12 cellular contexts compared by ENCODE assay signal in the genomic region with DNA sequence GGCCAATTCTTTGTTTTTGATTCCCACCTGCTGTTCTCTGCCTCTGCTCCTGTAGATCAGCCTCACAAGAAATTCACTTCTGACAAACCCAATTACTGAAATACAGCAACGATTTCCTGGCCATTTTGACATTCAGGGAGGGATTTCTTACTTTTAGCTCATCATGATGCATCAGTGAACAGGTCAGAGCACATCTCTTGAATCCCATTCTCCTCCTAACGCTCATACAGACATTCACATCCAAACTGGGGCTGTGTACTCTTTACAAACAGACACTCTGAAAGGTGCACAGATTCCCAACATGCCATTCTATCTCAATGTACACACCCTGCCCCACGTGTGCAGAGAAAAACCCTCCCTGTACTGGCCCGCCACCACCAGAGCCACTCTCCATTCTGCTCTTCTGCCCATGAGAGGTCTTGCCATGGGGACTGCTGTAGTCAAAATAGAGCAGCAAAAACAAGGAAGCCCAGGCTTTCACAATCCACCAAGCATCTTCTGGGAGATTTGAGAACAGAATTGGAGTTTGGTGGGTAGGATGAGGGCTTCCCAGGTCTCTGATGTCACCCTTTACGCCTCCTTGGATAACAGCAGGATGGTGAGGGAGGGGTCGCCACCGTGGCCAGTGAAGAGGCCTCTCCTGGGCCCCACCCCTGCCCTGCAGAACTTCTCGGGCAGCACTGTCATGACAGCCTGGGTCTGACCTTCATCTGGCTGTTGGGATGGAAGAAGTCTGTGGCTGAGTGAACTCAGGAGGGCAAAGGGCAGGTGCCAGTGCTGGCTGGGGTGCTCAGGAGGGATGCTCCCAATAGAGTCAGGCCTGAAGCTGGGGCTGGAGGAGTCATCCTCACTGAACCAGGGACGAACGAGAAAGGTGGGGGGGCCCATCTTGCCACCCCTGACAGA. TPM values are rescaled to one million over a fixed set of nuclear protein-coding genes. Genes with fewer than 3 reads are reported as not detected.
DNase-seq lines count a peak whose midpoint lies in the region; ATAC-seq and TF ChIP-seq lines count a peak whose summit lies in the region.
"Had no signal": no experiment of that assay in that cellular context is flagged by ENCODE, and none has a peak within 500 bp of the region (broad histone marks: within the 10 kb centered on the region; RNA-seq: fewer than 3 reads in every experiment).

No MANE protein-coding gene starts in this region.

- intact Hi-C loops in right lobe of liver (cut with DNase I) = no loop called here

- H3K4me3 ChIP-seq in duodenal mucosa (ENCODE audit: low read depth in 1 of 2, low read length in 2 of 2) (no peak overlapping the region), right lobe of liver (no peak overlapping the region), stomach smooth muscle (ENCODE audit: low read length in 2 of 2) (peak overlapping the region in 1 of 2 donors; percentile 54)

- no peak overlapping the region for H3K4me3 Mint-ChIP-seq in naive thymus-derived CD8-positive, alpha-beta T cell
- H3K4me3 Mint-ChIP-seq in progenitor cell of endocrine pancreas (ENCODE audit: low read depth) = no peak overlapping the region
- H3K4me3 Mint-ChIP-seq: activated naive CD8-positive, alpha-beta T cell treated with anti-CD3 and anti-CD28 coated beads, Interleukin-2, amount 10 ng/mL, durations not matched to agents 7 days and 5 days had no signal

- H3K27me3 Mint-ChIP-seq in naive thymus-derived CD8-positive, alpha-beta T cell = no peaks in the 10 kb centered on the region
- H3K27me3 Mint-ChIP-seq in progenitor cell of endocrine pancreas = no peaks in the 10 kb centered on the region
- H3K27me3 Mint-ChIP-seq: activated naive CD8-positive, alpha-beta T cell treated with anti-CD3 and anti-CD28 coated beads, Interleukin-2, amount 10 ng/mL, durations not matched to agents 7 days and 5 days had no signal

- peaks cover 0 to 2% (median 0%) of the 10 kb centered on the region in 9 donors for H3K9me3 Mint-ChIP-seq in naive thymus-derived CD8-positive, alpha-beta T cell
- H3K9me3 Mint-ChIP-seq in progenitor cell of endocrine pancreas (ENCODE audit: low read depth) = no peaks in the 10 kb centered on the region
- H3K9me3 Mint-ChIP-seq: activated naive CD8-positive, alpha-beta T cell treated with anti-CD3 and anti-CD28 coated beads, Interleukin-2, amount 10 ng/mL, durations not matched to agents 7 days and 5 days had no signal

- TF ChIP-seq CTCF in RWPE1 (conservative IDR thresholded peaks at IDR 0.05; ENCODE audit: low read depth) (no peak), right lobe of liver (IDR thresholded peaks at IDR 0.05) (no peak), progenitor cell of endocrine pancreas (IDR thresholded peaks at IDR 0.05; ENCODE audit: unreplicated experiment) (no peak)

- CTCF ChIA-PET in RWPE1 (lab: Yijun Ruan, JAX) = no interaction called here

- H3K36me3 ChIP-seq in duodenal mucosa (ENCODE audit: control insufficient read depth in 1 of 2, insufficient read depth in 2 of 2, low read length in 2 of 2) (peaks cover 3 to 13% of the 10 kb centered on the region in 2 donors), right lobe of liver (no peaks in the 10 kb centered on the region), stomach smooth muscle (ENCODE audit: control insufficient read depth in 2 of 2, insufficient read depth in 2 of 2, low read length in 2 of 2) (peaks cover 0 to 2% of the 10 kb centered on the region in 2 donors)

- H3K9me3 ChIP-seq in duodenal mucosa (ENCODE audit: control insufficient read depth in 1 of 2, low read length in 2 of 2) = no peaks in the 10 kb centered on the region
- H3K9me3 ChIP-seq in right lobe of liver = no peaks in the 10 kb centered on the region
- H3K9me3 ChIP-seq in stomach smooth muscle (ENCODE audit: control insufficient read depth in 2 of 2, low read length in 2 of 2) = no peaks in the 10 kb centered on the region
- H3K9me3 ChIP-seq: Caco-2 had no signal

- H3K4me1 ChIP-seq in duodenal mucosa (ENCODE audit: control insufficient read depth in 1 of 2, insufficient read depth in 2 of 2, low read length in 2 of 2) (peaks cover 13 to 18% of the 10 kb centered on the region in 2 donors), right lobe of liver (no peaks in the 10 kb centered on the region), stomach smooth muscle (ENCODE audit: control insufficient read depth, insufficient read depth, low read length) (peaks cover 58% of the 10 kb centered on the region)
- H3K4me1 ChIP-seq: Caco-2 had no signal

- POLR2A ChIA-PET in RWPE1 (lab: Yijun Ruan, JAX; ENCODE audit: low non-redundant PET) = no interaction called here
- POLR2A ChIA-PET in naive thymus-derived CD8-positive, alpha-beta T cell (lab: Charles Lee) = no interaction called here

- H3K27ac Mint-ChIP-seq in naive thymus-derived CD8-positive, alpha-beta T cell = peak overlapping the region in 3 of 10 donors; percentile 55 to 75 (median 60)
- H3K27ac Mint-ChIP-seq in progenitor cell of endocrine pancreas = no peak overlapping the region
- H3K27ac Mint-ChIP-seq: activated naive CD8-positive, alpha-beta T cell treated with anti-CD3 and anti-CD28 coated beads, Interleukin-2, amount 10 ng/mL, durations not matched to agents 7 days and 5 days had no signal

- no peak for DNase-seq in RWPE1 (ENCODE audit: low spot score)
- no peak for DNase-seq in right lobe of liver
- DNase-seq in naive thymus-derived CD8-positive, alpha-beta T cell = no peak
- DNase-seq in progenitor cell of endocrine pancreas (ENCODE audit: low spot score, unreplicated experiment) = no peak
- no peak for DNase-seq in amygdala (lab: John Stamatoyannopoulos, UW)
- DNase-seq: activated CD4-positive, alpha-beta T cell treated with anti-CD3 and anti-CD28 coated beads for 48 hours; activated naive CD8-positive, alpha-beta T cell treated with anti-CD3 and anti-CD28 coated beads, Interleukin-2, amount 10 ng/mL, durations not matched to agents 7 days and 5 days; NCI-H2029 had no signal

- no peaks in the 10 kb centered on the region for H3K27me3 ChIP-seq in duodenal mucosa (ENCODE audit: control insufficient read depth in 1 of 2, insufficient read depth in 2 of 2, low read length in 2 of 2)
- no peaks in the 10 kb centered on the region for H3K27me3 ChIP-seq in right lobe of liver
- H3K27me3 ChIP-seq in stomach smooth muscle (ENCODE audit: control insufficient read depth in 1 of 2, insufficient read depth in 2 of 2, low read length in 2 of 2) = no peaks in the 10 kb centered on the region

- H3K9ac ChIP-seq in duodenal mucosa (ENCODE audit: low read depth in 1 of 2, low read length in 2 of 2) (peak overlapping the region in 1 of 2 donors; percentile 6), stomach smooth muscle (ENCODE audit: low read length in 2 of 2) (peak overlapping the region; percentile 27 to 47)

- peak in 3 of 4 donors; percentile 2 to 19 (median 17) for ATAC-seq in right lobe of liver
- no peak for ATAC-seq in naive thymus-derived CD8-positive, alpha-beta T cell
- no peak for ATAC-seq in HG02840 (IDR thresholded peaks at IDR 0.05; ENCODE audit: low FRiP score, unreplicated experiment)

- WGBS in right lobe of liver (ENCODE audit: insufficient coverage, low coverage, low lambda C conversion rate, missing lambda C conversion rate) = 100% methylated on average over 2 of the region's 10 CpGs

- no peak for TF ChIP-seq POLR2A in right lobe of liver (IDR thresholded peaks at IDR 0.05)

- H3K27ac ChIP-seq in RWPE1 = peak overlapping the region; percentile 46
- H3K27ac ChIP-seq in duodenal mucosa (ENCODE audit: low read depth, low read length) = peak overlapping the region; percentile 68
- H3K27ac ChIP-seq in right lobe of liver = peak overlapping the region in 2 of 3 donors; percentile 29 to 47
- peak overlapping the region; percentile 67 for H3K27ac ChIP-seq in stomach smooth muscle (ENCODE audit: low read length)

- H3K4me1 Mint-ChIP-seq in naive thymus-derived CD8-positive, alpha-beta T cell = peaks cover 0 to 3% (median 0%) of the 10 kb centered on the region in 4 donors
- peaks cover 8% of the 10 kb centered on the region for H3K4me1 Mint-ChIP-seq in progenitor cell of endocrine pancreas (ENCODE audit: low read depth)

- H3K36me3 Mint-ChIP-seq in naive thymus-derived CD8-positive, alpha-beta T cell = peaks cover 0 to 81% (median 9%) of the 10 kb centered on the region in 3 donors
- H3K36me3 Mint-ChIP-seq in progenitor cell of endocrine pancreas (ENCODE audit: insufficient read depth) = peaks cover 3% of the 10 kb centered on the region

RNA-seq across cellular contexts. Expression of a gene that starts 41.9 kb away (rescaled TPM):
- total RNA-seq in right lobe of liver (10 to 100 TPM; 20.8 to 50.0 (median 33.6) TPM), progenitor cell of endocrine pancreas (213 and 222 TPM in 2 replicates)
- 100 to 1,000 TPM; 264 to 274 TPM for total RNA-seq in naive thymus-derived CD8-positive, alpha-beta T cell
- polyA plus RNA-seq in naive thymus-derived CD8-positive, alpha-beta T cell = 100 to 1,000 TPM; 222 to 420 (median 390) TPM

Comparison
In these comparisons a context has a peak if more than half of its experiments do, and no peak if none do; other contexts are left out.
1. ATAC-seq: peak in right lobe of liver (3 of 4); none in naive thymus-derived CD8-positive, alpha-beta T cell (0 of 2) and HG02840 (single experiment).
2. Peak in every context shown above with its lines, with median percentiles within 50 percentile points of each other: H3K27ac ChIP-seq.